In the genomic region with DNA sequence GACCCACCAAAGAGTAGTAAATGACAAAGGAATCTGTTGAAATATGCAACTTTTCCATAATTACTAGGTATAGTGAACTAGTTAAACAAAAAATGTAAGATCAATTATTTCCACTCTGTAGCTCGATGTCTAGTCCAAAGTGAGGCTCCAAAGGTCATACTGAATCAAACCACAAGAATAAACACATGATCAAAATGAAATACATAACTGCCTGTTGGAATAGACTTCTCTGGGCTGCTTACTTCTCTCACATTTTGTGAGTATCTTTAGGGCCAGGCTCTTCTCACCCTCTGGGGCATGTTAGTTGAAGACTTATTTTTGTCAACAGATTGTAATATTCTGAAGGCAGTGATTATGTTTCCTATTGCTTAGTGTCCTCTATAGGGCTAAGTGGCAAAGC, we compare ENCODE assay signal across 1 cellular context.
TF ChIP-seq lines count a peak whose summit lies in the region.

No MANE protein-coding gene starts in this region.

TF ChIP-seq in HCT116, 20 proteins besides CTCF, POLR2A, EP300 and RAD21:
- TF ChIP-seq, protein P1, sequence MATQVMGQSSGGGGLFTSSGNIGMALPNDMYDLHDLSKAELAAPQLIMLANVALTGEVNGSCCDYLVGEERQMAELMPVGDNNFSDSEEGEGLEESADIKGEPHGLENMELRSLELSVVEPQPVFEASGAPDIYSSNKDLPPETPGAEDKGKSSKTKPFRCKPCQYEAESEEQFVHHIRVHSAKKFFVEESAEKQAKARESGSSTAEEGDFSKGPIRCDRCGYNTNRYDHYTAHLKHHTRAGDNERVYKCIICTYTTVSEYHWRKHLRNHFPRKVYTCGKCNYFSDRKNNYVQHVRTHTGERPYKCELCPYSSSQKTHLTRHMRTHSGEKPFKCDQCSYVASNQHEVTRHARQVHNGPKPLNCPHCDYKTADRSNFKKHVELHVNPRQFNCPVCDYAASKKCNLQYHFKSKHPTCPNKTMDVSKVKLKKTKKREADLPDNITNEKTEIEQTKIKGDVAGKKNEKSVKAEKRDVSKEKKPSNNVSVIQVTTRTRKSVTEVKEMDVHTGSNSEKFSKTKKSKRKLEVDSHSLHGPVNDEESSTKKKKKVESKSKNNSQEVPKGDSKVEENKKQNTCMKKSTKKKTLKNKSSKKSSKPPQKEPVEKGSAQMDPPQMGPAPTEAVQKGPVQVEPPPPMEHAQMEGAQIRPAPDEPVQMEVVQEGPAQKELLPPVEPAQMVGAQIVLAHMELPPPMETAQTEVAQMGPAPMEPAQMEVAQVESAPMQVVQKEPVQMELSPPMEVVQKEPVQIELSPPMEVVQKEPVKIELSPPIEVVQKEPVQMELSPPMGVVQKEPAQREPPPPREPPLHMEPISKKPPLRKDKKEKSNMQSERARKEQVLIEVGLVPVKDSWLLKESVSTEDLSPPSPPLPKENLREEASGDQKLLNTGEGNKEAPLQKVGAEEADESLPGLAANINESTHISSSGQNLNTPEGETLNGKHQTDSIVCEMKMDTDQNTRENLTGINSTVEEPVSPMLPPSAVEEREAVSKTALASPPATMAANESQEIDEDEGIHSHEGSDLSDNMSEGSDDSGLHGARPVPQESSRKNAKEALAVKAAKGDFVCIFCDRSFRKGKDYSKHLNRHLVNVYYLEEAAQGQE (IDR thresholded peaks at IDR 0.05; ENCODE audit: low read depth): no peak
- TF ChIP-seq, protein P2, sequence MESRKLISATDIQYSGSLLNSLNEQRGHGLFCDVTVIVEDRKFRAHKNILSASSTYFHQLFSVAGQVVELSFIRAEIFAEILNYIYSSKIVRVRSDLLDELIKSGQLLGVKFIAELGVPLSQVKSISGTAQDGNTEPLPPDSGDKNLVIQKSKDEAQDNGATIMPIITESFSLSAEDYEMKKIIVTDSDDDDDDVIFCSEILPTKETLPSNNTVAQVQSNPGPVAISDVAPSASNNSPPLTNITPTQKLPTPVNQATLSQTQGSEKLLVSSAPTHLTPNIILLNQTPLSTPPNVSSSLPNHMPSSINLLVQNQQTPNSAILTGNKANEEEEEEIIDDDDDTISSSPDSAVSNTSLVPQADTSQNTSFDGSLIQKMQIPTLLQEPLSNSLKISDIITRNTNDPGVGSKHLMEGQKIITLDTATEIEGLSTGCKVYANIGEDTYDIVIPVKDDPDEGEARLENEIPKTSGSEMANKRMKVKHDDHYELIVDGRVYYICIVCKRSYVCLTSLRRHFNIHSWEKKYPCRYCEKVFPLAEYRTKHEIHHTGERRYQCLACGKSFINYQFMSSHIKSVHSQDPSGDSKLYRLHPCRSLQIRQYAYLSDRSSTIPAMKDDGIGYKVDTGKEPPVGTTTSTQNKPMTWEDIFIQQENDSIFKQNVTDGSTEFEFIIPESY (IDR thresholded peaks at IDR 0.05; ENCODE audit: extremely low read depth, insufficient replicate concordance, low read length): no peak
